ENCODE assay signal across 2 cellular contexts in the genomic region with DNA sequence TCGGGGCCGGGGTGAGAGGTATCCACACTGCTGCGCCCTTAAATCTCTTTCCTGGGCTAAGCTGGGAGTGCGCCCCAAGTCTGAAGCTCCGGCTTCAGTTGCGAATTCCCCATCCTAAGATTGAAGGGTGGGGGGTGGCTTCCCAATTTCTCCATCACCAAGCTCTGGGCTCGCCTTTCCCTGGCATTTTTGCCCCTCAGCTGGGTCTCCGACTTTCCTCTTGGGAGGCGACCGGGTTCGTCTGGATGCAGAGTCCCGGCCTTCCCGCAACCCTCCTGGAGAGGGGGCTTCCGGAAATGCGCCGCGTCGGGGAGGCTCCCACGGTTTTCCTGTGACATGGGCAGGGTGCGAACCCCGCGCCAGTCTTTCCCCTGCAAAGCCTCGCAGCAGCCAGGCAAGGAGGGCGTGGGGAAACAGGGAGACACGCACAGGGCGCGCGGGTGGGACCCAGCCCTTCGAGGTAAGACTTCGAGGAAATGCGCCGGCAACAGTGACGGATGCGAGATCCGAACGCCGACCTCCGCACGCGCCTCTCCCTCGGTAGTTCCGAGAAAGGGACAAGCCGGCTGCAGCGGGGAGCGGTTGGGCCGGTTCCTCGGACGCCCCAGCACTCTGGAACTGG.
TF ChIP-seq lines count a peak whose summit lies in the region.

No MANE protein-coding gene starts in this region.

TF ChIP-seq in HEK293, 187 proteins besides CTCF, POLR2A, EP300 and RAD21 (continued from another document):
- TF ChIP-seq, protein P1, sequence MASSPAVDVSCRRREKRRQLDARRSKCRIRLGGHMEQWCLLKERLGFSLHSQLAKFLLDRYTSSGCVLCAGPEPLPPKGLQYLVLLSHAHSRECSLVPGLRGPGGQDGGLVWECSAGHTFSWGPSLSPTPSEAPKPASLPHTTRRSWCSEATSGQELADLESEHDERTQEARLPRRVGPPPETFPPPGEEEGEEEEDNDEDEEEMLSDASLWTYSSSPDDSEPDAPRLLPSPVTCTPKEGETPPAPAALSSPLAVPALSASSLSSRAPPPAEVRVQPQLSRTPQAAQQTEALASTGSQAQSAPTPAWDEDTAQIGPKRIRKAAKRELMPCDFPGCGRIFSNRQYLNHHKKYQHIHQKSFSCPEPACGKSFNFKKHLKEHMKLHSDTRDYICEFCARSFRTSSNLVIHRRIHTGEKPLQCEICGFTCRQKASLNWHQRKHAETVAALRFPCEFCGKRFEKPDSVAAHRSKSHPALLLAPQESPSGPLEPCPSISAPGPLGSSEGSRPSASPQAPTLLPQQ (tag by site-specific recombination; IDR thresholded peaks at IDR 0.05): peak; percentile 82
- TF ChIP-seq, protein P2, sequence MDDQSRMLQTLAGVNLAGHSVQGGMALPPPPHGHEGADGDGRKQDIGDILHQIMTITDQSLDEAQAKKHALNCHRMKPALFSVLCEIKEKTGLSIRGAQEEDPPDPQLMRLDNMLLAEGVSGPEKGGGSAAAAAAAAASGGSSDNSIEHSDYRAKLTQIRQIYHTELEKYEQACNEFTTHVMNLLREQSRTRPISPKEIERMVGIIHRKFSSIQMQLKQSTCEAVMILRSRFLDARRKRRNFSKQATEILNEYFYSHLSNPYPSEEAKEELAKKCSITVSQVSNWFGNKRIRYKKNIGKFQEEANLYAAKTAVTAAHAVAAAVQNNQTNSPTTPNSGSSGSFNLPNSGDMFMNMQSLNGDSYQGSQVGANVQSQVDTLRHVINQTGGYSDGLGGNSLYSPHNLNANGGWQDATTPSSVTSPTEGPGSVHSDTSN (CRISPR knock-in tag; IDR thresholded peaks at IDR 0.05): peak; percentile 52; the same call in 1 of the 2 replicates
- TF ChIP-seq ZBTB17 (tag by site-specific recombination; IDR thresholded peaks at IDR 0.05): peak; percentile 62
- peak; percentile 76; the same call in 1 of the 2 replicates for TF ChIP-seq ZFP69B (tag by site-specific recombination; IDR thresholded peaks at IDR 0.05)
- 0 out of 2 replicates have a peak, but pooled peaks have one; percentile 12 for TF ChIP-seq SP3 (tag by site-specific recombination; IDR thresholded peaks at IDR 0.05)
- TF ChIP-seq HOXA7 (CRISPR knock-in tag; IDR thresholded peaks at IDR 0.05; ENCODE audit: borderline replicate concordance): no peak
- peak; percentile 90 for TF ChIP-seq ZBTB20 (tag by site-specific recombination; IDR thresholded peaks at IDR 0.05)
- TF ChIP-seq ZNF335 (tag by site-specific recombination; conservative IDR thresholded peaks at IDR 0.05): peak; percentile 77
- TF ChIP-seq ZFHX2 (tag by site-specific recombination; conservative IDR thresholded peaks at IDR 0.05): peak; percentile 12; the same call in 1 of the 2 replicates
- TF ChIP-seq, protein P3, sequence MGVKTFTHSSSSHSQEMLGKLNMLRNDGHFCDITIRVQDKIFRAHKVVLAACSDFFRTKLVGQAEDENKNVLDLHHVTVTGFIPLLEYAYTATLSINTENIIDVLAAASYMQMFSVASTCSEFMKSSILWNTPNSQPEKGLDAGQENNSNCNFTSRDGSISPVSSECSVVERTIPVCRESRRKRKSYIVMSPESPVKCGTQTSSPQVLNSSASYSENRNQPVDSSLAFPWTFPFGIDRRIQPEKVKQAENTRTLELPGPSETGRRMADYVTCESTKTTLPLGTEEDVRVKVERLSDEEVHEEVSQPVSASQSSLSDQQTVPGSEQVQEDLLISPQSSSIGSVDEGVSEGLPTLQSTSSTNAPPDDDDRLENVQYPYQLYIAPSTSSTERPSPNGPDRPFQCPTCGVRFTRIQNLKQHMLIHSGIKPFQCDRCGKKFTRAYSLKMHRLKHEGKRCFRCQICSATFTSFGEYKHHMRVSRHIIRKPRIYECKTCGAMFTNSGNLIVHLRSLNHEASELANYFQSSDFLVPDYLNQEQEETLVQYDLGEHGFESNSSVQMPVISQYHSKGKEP (tag by site-specific recombination; IDR thresholded peaks at IDR 0.05): no peak
- peak; percentile 77; the same call in 1 of the 2 replicates for TF ChIP-seq ZNF777 (tag by site-specific recombination; IDR thresholded peaks at IDR 0.05; ENCODE audit: borderline replicate concordance)
TF ChIP-seq in HEK293: peak in this region for 10.

TF ChIP-seq in neural cell, 6 proteins besides CTCF, POLR2A, EP300 and RAD21 (continued from another document):
- TF ChIP-seq, protein P4, sequence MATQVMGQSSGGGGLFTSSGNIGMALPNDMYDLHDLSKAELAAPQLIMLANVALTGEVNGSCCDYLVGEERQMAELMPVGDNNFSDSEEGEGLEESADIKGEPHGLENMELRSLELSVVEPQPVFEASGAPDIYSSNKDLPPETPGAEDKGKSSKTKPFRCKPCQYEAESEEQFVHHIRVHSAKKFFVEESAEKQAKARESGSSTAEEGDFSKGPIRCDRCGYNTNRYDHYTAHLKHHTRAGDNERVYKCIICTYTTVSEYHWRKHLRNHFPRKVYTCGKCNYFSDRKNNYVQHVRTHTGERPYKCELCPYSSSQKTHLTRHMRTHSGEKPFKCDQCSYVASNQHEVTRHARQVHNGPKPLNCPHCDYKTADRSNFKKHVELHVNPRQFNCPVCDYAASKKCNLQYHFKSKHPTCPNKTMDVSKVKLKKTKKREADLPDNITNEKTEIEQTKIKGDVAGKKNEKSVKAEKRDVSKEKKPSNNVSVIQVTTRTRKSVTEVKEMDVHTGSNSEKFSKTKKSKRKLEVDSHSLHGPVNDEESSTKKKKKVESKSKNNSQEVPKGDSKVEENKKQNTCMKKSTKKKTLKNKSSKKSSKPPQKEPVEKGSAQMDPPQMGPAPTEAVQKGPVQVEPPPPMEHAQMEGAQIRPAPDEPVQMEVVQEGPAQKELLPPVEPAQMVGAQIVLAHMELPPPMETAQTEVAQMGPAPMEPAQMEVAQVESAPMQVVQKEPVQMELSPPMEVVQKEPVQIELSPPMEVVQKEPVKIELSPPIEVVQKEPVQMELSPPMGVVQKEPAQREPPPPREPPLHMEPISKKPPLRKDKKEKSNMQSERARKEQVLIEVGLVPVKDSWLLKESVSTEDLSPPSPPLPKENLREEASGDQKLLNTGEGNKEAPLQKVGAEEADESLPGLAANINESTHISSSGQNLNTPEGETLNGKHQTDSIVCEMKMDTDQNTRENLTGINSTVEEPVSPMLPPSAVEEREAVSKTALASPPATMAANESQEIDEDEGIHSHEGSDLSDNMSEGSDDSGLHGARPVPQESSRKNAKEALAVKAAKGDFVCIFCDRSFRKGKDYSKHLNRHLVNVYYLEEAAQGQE (IDR thresholded peaks at IDR 0.05; ENCODE audit: borderline replicate concordance): no peak
- no peak for TF ChIP-seq EZH2 (IDR thresholded peaks at IDR 0.05; ENCODE audit: borderline replicate concordance, insufficient read depth, low read length, poor library complexity, severe bottlenecking)
- no peak for TF ChIP-seq POLR2AphosphoS5 (IDR thresholded peaks at IDR 0.05)
TF ChIP-seq in neural cell: peak in this region for 0.
